Comparison of ENCODE assay signal across 8 cellular contexts in the genomic region with DNA sequence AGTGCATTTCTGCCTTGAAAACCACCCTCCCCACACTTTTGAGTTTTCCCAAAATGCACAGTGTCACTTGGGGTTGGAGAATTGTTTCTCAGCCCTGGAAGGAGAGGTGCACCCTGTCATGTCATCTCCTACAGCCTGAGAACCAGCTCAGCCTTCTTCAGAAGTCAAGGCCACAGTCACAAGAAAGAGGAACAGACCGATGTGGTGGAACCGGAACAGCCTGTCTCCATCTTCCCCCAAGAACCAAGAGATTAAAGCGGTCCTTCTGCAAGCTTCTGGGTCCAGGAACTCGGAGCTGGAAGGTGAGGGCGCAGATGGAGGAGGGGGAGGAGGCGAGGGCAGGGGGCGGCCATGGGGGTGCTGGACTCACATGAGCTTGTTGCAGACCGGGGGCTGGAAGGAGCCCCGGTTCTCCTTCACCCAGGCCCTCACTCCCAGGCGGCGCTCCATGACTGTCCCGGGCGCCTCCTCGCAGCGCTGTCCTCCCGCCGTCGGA. TPM values are rescaled to one million over a fixed set of nuclear protein-coding genes. Genes with fewer than 3 reads are reported as not detected.
DNase-seq lines count a peak whose midpoint lies in the region; ATAC-seq, FAIRE-seq and TF ChIP-seq lines count a peak whose summit lies in the region.

No MANE protein-coding gene starts in this region.

- in situ Hi-C loops in GM12878 (cut with MboI) (no loop called here), HepG2 (cut with HindIII; ENCODE audit: extremely low pct_ligation_motif_present, low pct_unique_long_range_greater_than_20kb) (no loop called here)

- BruUV-seq in GM12878 (replicated peaks; lab: Mats Ljungman, UMichigan) = TSS peak; percentile 50
- TSS peak; percentile 68 for BruUV-seq in HepG2 (replicated peaks; lab: Mats Ljungman, UMichigan)

- CTCF ChIA-PET in GM12878 (lab: Yijun Ruan, JAX) = interaction anchor here (0.5 to 5.7 kb wide), 8 partner anchors 19 to 220 kb away, joined by 3 to 69 read pairs (median 4); no protein-coding TSS in a partner anchor
- CTCF ChIA-PET in HepG2 (lab: Yijun Ruan, JAX; ENCODE audit: low intra/inter-chr PET ratio, low total read pairs) = no interaction called here

- ATAC-seq in GM19328 (IDR thresholded peaks at IDR 0.05; ENCODE audit: unreplicated experiment) = peak; percentile 34
- ATAC-seq in HG03460 (IDR thresholded peaks at IDR 0.05; ENCODE audit: unreplicated experiment) = peak; percentile 33
- ATAC-seq in GM12878 = peak; percentile 41
- ATAC-seq in HepG2 = peak; percentile 76
- no peak for ATAC-seq in GM21367 (IDR thresholded peaks at IDR 0.05; ENCODE audit: unreplicated experiment)

- TF ChIP-seq RAD21 in GM12878 (IDR thresholded peaks at IDR 0.05; ENCODE audit: insufficient read depth, low read depth, low read length) = no peak
- no peak for TF ChIP-seq RAD21 in HepG2 (CRISPR knock-in tag; IDR thresholded peaks at IDR 0.05)

- H3K9me3 ChIP-seq in GM12878 (replicated peaks; ENCODE audit: control insufficient read depth, insufficient read depth, low read length) = no peaks in the 10 kb centered on the region
- H3K9me3 ChIP-seq in HepG2 (ENCODE audit: low read length) = no peaks in the 10 kb centered on the region
- H3K9me3 ChIP-seq in testis = no peaks in the 10 kb centered on the region
- no peaks in the 10 kb centered on the region for H3K9me3 ChIP-seq in WERI-Rb-1 (ENCODE audit: severe bottlenecking)

- H3K27ac ChIP-seq in GM12878 (ENCODE audit: control insufficient read depth, insufficient read depth) = peak overlapping the region; percentile 99
- peak overlapping the region; percentile 95 for H3K27ac ChIP-seq in HepG2 (ENCODE audit: extremely low read length, insufficient read depth, low read length)
- H3K27ac ChIP-seq in testis = peak overlapping the region; percentile 90 to 94
- no peak overlapping the region for H3K27ac ChIP-seq in WERI-Rb-1

- H3K36me3 ChIP-seq in GM12878 (ENCODE audit: control insufficient read depth in 2 of 2, insufficient read depth in 2 of 2, low read length in 1 of 2) = no peaks in the 10 kb centered on the region; a peak in 1 of 4 replicates
- peaks cover 3% of the 10 kb centered on the region in 2 experiments; a peak in 1 of 5 replicates for H3K36me3 ChIP-seq in HepG2 (replicated peaks in 1 of 2; ENCODE audit: control insufficient read depth in 1 of 2, insufficient read depth in 2 of 2, low read length in 2 of 2)
- H3K36me3 ChIP-seq in testis (ENCODE audit: low read depth, missing control alignments) = no peaks in the 10 kb centered on the region
- H3K36me3 ChIP-seq in WERI-Rb-1 = no peaks in the 10 kb centered on the region

- TF ChIP-seq EP300 in GM12878 (IDR thresholded peaks at IDR 0.05; ENCODE audit: borderline replicate concordance in 1 of 2, control insufficient read depth in 1 of 2, low read depth in 2 of 2, low read length in 2 of 2) = no peak
- no peak for TF ChIP-seq EP300 in HepG2 (IDR thresholded peaks at IDR 0.05; ENCODE audit: low read depth in 2 of 2, low read length in 2 of 2)
- no peak for TF ChIP-seq EP300 in HepG2 (CRISPR knock-in tag; IDR thresholded peaks at IDR 0.05; ENCODE audit: borderline replicate concordance)

- H3K4me2 ChIP-seq in GM12878 (ENCODE audit: control insufficient read depth, insufficient read depth) (peak overlapping the region; percentile 85), HepG2 (ENCODE audit: low read depth, low read length) (peak overlapping the region; percentile 97)

- POLR2A ChIA-PET in GM12878 (lab: Charles Lee) (interaction anchor here (0.8 to 1.7 kb wide), 7 partner anchors 13 to 215 kb away, joined by 3 to 13 read pairs (median 3); no protein-coding TSS in a partner anchor), HepG2 (lab: Yijun Ruan, JAX) (interaction anchor here (0.6 to 9.3 kb wide), 34 partner anchors 8 to 952 kb away, joined by 3 to 287 read pairs (median 4); partner anchors contain the start of genes KCNG3, PLEKHH2, THADA and ZFP36L2)

- RAD21 ChIA-PET in GM12878 (lab: Charles Lee; ENCODE audit: unreplicated experiment) = interaction anchor here (0.9 to 5.8 kb wide), 9 partner anchors 17 to 155 kb away, joined by 3 to 96 read pairs (median 4); no protein-coding TSS in a partner anchor

- peak overlapping the region; percentile 65 for H2AFZ ChIP-seq in GM12878 (ENCODE audit: control insufficient read depth, low read depth, low read length)
- H2AFZ ChIP-seq in HepG2 (ENCODE audit: low read length) = no peak overlapping the region

- no peak; a peak in 1 of 6 replicates for TF ChIP-seq CTCF in GM12878 (IDR thresholded peaks at IDR 0.05 in 2 of 3, conservative IDR thresholded peaks at IDR 0.05 in 1 of 3; ENCODE audit: control insufficient read depth in 2 of 3, extremely low read depth in 1 of 3, insufficient read depth in 1 of 3, low read depth in 3 of 3, low read length in 3 of 3)
- no peak for TF ChIP-seq CTCF in HepG2 (CRISPR knock-in tag; IDR thresholded peaks at IDR 0.05)
- no peak for TF ChIP-seq CTCF in testis (IDR thresholded peaks at IDR 0.05)
- TF ChIP-seq CTCF in WERI-Rb-1 (IDR thresholded peaks at IDR 0.05; ENCODE audit: low read depth, low read length) = no peak

- DNase-seq in GM12878 (ENCODE audit: low read depth, low spot score) (no peak), HepG2 (ENCODE audit: low spot score) (no peak), testis (peak; percentile 23), NCI-H526 (lab: John Stamatoyannopoulos, UW) (no peak), WERI-Rb-1 (no peak)

- TF ChIP-seq POLR2A in GM12878 (IDR thresholded peaks at IDR 0.05; ENCODE audit: low read depth, low read length) (peak; percentile 53; the same call in 1 of the 2 replicates), HepG2 (IDR thresholded peaks at IDR 0.05; ENCODE audit: insufficient read depth in 1 of 2, low read depth in 2 of 2, low read length in 2 of 2) (no peak), testis (IDR thresholded peaks at IDR 0.05) (no peak)

- under 1% methylated on average over 14 of the region's 18 CpGs for WGBS in GM12878 (ENCODE audit: insufficient coverage, insufficient replicate concordance, low lambda C conversion rate, missing lambda C conversion rate)
- 4% methylated on average over 6 of the region's 18 CpGs for WGBS in HepG2 (ENCODE audit: low lambda C conversion rate)
- WGBS in testis, 2 donors = 5 to 7% methylated on average over 7 to 18 of the region's 18 CpGs

- H3K4me3 ChIP-seq in GM12878 = peak overlapping the region; percentile 82
- peak overlapping the region; percentile 98 to 99 (median 99) for H3K4me3 ChIP-seq in HepG2 (replicated peaks in 1 of 3; ENCODE audit: insufficient read depth in 1 of 3, low read depth in 2 of 3, low read length in 3 of 3)
- H3K4me3 ChIP-seq in testis = peak overlapping the region; percentile 67 to 75
- H3K4me3 ChIP-seq in WERI-Rb-1 (ENCODE audit: low read depth, low read length) = no peak overlapping the region

- SMC1A ChIA-PET in GM12878 (lab: Charles Lee; ENCODE audit: uncharacterized antibody, unreplicated experiment) = interaction anchor here (1.3 to 5.8 kb wide), 3 partner anchors 18 to 70 kb away, joined by 7 to 60 read pairs (median 14); no protein-coding TSS in a partner anchor

- H3K4me1 ChIP-seq in GM12878 (ENCODE audit: control insufficient read depth, insufficient read depth, low read length) (peaks cover 29% of the 10 kb centered on the region), HepG2 (ENCODE audit: insufficient read depth, low read length) (peaks cover 79% of the 10 kb centered on the region), testis (peaks cover 7% of the 10 kb centered on the region)

- H3K9ac ChIP-seq in GM12878 (ENCODE audit: control insufficient read depth, insufficient read depth, low read length) (peak overlapping the region; percentile 95), HepG2 (ENCODE audit: insufficient read depth, low read depth, low read length) (peak overlapping the region; percentile 99)

- no peaks in the 10 kb centered on the region for H3K27me3 ChIP-seq in GM12878 (replicated peaks in 1 of 2; ENCODE audit: control insufficient read depth in 2 of 2, insufficient read depth in 2 of 2, low read length in 1 of 2)
- no peaks in the 10 kb centered on the region; a peak in 1 of 5 replicates for H3K27me3 ChIP-seq in HepG2 (ENCODE audit: control insufficient read depth in 1 of 2, insufficient read depth in 2 of 2, low read length in 2 of 2)
- H3K27me3 ChIP-seq in testis = no peaks in the 10 kb centered on the region
- H3K27me3 ChIP-seq in WERI-Rb-1 (ENCODE audit: insufficient read depth, low read depth, severe bottlenecking) = no peaks in the 10 kb centered on the region

- H3K79me2 ChIP-seq in GM12878 (ENCODE audit: control insufficient read depth, insufficient read depth, low read length) = peaks cover 44% of the 10 kb centered on the region
- peaks cover 50% of the 10 kb centered on the region for H3K79me2 ChIP-seq in HepG2 (ENCODE audit: insufficient read depth, low read length)

- intact Hi-C loops in GM12878 (cut with micrococcal nuclease; ENCODE audit: unreplicated experiment) (loop anchor here (2.0 to 10.0 kb wide), 4 partner anchors 37 to 427 kb away; partner anchors contain the start of genes COX7A2L and KCNG3), HepG2 (cut with micrococcal nuclease; ENCODE audit: unreplicated experiment) (no loop called here), testis (cut with DNase I; ENCODE audit: low total_unique reads) (no loop called here)

- FAIRE-seq in GM12878 (lab: Jason Lieb, UNC) (no peak), HepG2 (lab: Jason Lieb, UNC) (no peak)

- no peaks in the 10 kb centered on the region for H4K20me1 ChIP-seq in GM12878 (ENCODE audit: control insufficient read depth, insufficient read depth)
- no peaks in the 10 kb centered on the region for H4K20me1 ChIP-seq in HepG2 (ENCODE audit: insufficient read depth, low read length)

RNA-seq across cellular contexts. Expression of gene HAAO, which starts 0.2 kb away (rescaled TPM):
- total RNA-seq in GM12878 (2013; cell fraction: nucleolus; rRNA removed) = 37.5 and 48.1 TPM in 2 replicates
- total RNA-seq in GM12878 (2014; rRNA removed) (25.7 and 25.9 TPM in 2 replicates), GM12878 (2014; rRNA removed; fragmentation: Illumina TruSeq; extraction: Trizol) (21.5 and 21.6 TPM in 2 replicates), GM12878 (2021) (41.6 and 49.5 TPM in 2 replicates), HepG2 (2016; rRNA removed; fragmentation: Illumina TruSeq; extraction: Trizol) (34.1 and 42.7 TPM in 2 replicates), testis (1 to 10 TPM; 3.2 to 5.3 TPM)
- polyA plus RNA-seq in GM12878 (2011; ENCODE audit: low read depth) = 14.7 TPM
- polyA plus RNA-seq in GM12878 (2011; rRNA removed) (17.0 and 29.2 TPM in 2 replicates), GM12878 (2014; fragmentation: Illumina TruSeq; extraction: Trizol) (6.9 and 19.1 TPM in 2 replicates), GM12878 (2014; fragmentation: Nextera tagmentation; extraction: Ambion mirVana) (1 to 10 TPM; 4.3 to 6.9 TPM), GM12878 (2014; rRNA removed) (28.0 and 31.9 TPM in 2 replicates), GM12878 (2016; fragmentation: Nextera tagmentation; extraction: Ambion mirVana) (10 to 100 TPM; 54.7 to 58.7 TPM), HepG2 (2011; rRNA removed) (35.2 and 36.1 TPM in 2 replicates), testis (ENCODE audit: insufficient read depth, low read depth, low replicate concordance) (6.0 TPM)
- polyA plus RNA-seq in GM12878 (2011; cell fraction: cytosol; rRNA removed) = 39.3 and 56.1 TPM in 2 replicates
- 72.4 and 75.6 TPM in 2 replicates for polyA plus RNA-seq in GM12878 (2011; cell fraction: nucleus; rRNA removed)
- 23.2 and 34.1 TPM in 2 replicates for polyA plus RNA-seq in GM12878 (2012)
- 17.6 and 31.9 TPM in 2 replicates for polyA minus RNA-seq in GM12878 (2011; rRNA and poly(A)+ RNA removed)
- 10.0 and 11.2 TPM in 2 replicates for polyA minus RNA-seq in GM12878 (2011; cell fraction: cytosol; rRNA and poly(A)+ RNA removed)
- polyA minus RNA-seq in GM12878 (2011; cell fraction: nucleus; rRNA and poly(A)+ RNA removed) = 16.3 and 33.4 TPM in 2 replicates
- total RNA-seq in HepG2 (2016; cell fraction: cytosol; rRNA removed; fragmentation: Illumina TruSeq; extraction: Trizol; ENCODE audit: low read depth) = 15.3 and 15.6 TPM in 2 replicates
- total RNA-seq in HepG2 (2016; cell fraction: insoluble cytoplasmic fraction; rRNA removed; fragmentation: Illumina TruSeq; extraction: Trizol) = 29.0 and 39.0 TPM in 2 replicates
- 16.2 and 18.8 TPM in 2 replicates for total RNA-seq in HepG2 (2016; cell fraction: membrane; rRNA removed; fragmentation: Illumina TruSeq; extraction: Trizol)
- total RNA-seq in HepG2 (2016; cell fraction: nucleus; rRNA removed; fragmentation: Illumina TruSeq; extraction: Trizol) = 32.7 and 34.7 TPM in 2 replicates
- polyA plus RNA-seq in HepG2 (2011; cell fraction: cytosol; rRNA removed) = 21.6 and 34.6 TPM in 2 replicates
- polyA plus RNA-seq in HepG2 (2011; cell fraction: nucleus; rRNA removed) = 105 and 120 TPM in 2 replicates
- 24.0 and 29.7 TPM in 2 replicates for polyA plus RNA-seq in HepG2 (2012)
- 20.5 and 22.5 TPM in 2 replicates for polyA plus RNA-seq in HepG2 (2016; cell fraction: cytosol; fragmentation: Illumina TruSeq; extraction: Trizol; ENCODE audit: low read depth)
- polyA plus RNA-seq in HepG2 (2016; cell fraction: insoluble cytoplasmic fraction; fragmentation: Illumina TruSeq; extraction: Trizol; ENCODE audit: low read depth) = 34.1 and 36.9 TPM in 2 replicates
- polyA plus RNA-seq in HepG2 (2016; cell fraction: membrane; fragmentation: Illumina TruSeq; extraction: Trizol; ENCODE audit: low read depth) = 23.2 and 26.6 TPM in 2 replicates
- polyA plus RNA-seq in HepG2 (2016; cell fraction: nucleus; fragmentation: Illumina TruSeq; extraction: Trizol; ENCODE audit: insufficient read depth, low read depth) = 70.0 and 73.3 TPM in 2 replicates
- 0.28 and 57.0 TPM in 2 replicates for polyA minus RNA-seq in HepG2 (2011; rRNA and poly(A)+ RNA removed; ENCODE audit: low replicate concordance)
- polyA minus RNA-seq in HepG2 (2011; cell fraction: cytosol; rRNA and poly(A)+ RNA removed) = 15.6 and 18.8 TPM in 2 replicates
- polyA minus RNA-seq in HepG2 (2011; cell fraction: nucleus; rRNA and poly(A)+ RNA removed) = 34.4 and 36.6 TPM in 2 replicates

RNA-seq across cellular contexts. Expression of gene OXER1, which starts 28.2 kb away (rescaled TPM):
- total RNA-seq in GM12878 (2013; cell fraction: nucleolus; rRNA removed) = 4.2 and 6.5 TPM in 2 replicates
- total RNA-seq in GM12878 (2014; rRNA removed) (2.5 and 2.9 TPM in 2 replicates), GM12878 (2014; rRNA removed; fragmentation: Illumina TruSeq; extraction: Trizol) (1.6 and 2.0 TPM in 2 replicates), GM12878 (2021) (6.6 and 7.6 TPM in 2 replicates), HepG2 (2016; rRNA removed; fragmentation: Illumina TruSeq; extraction: Trizol) (6.5 and 8.0 TPM in 2 replicates), testis (1 to 10 TPM; 1.3 to 2.0 TPM)
- polyA plus RNA-seq in GM12878 (2011; ENCODE audit: low read depth) = 3.2 TPM
- polyA plus RNA-seq in GM12878 (2011; rRNA removed) (1.4 and 3.8 TPM in 2 replicates), GM12878 (2014; fragmentation: Illumina TruSeq; extraction: Trizol) (0.51 and 2.0 TPM in 2 replicates), GM12878 (2014; fragmentation: Nextera tagmentation; extraction: Ambion mirVana) (under 1 TPM; 0.11 to 0.13 TPM), GM12878 (2014; rRNA removed) (6.1 and 6.6 TPM in 2 replicates), GM12878 (2016; fragmentation: Nextera tagmentation; extraction: Ambion mirVana) (1 to 10 TPM; 5.3 to 8.6 TPM), HepG2 (2011; rRNA removed) (9.0 and 11.3 TPM in 2 replicates), testis (ENCODE audit: insufficient read depth, low read depth, low replicate concordance) (1.3 TPM)
- polyA plus RNA-seq in GM12878 (2011; cell fraction: cytosol; rRNA removed) = 4.1 and 6.7 TPM in 2 replicates
- 22.8 and 24.8 TPM in 2 replicates for polyA plus RNA-seq in GM12878 (2011; cell fraction: nucleus; rRNA removed)
- 4.7 and 6.5 TPM in 2 replicates for polyA plus RNA-seq in GM12878 (2012)
- 3.1 and 6.3 TPM in 2 replicates for polyA minus RNA-seq in GM12878 (2011; rRNA and poly(A)+ RNA removed)
- 1.3 and 2.5 TPM in 2 replicates for polyA minus RNA-seq in GM12878 (2011; cell fraction: cytosol; rRNA and poly(A)+ RNA removed)
- 3.4 and 6.2 TPM in 2 replicates for polyA minus RNA-seq in GM12878 (2011; cell fraction: nucleus; rRNA and poly(A)+ RNA removed)
- total RNA-seq in HepG2 (2016; cell fraction: cytosol; rRNA removed; fragmentation: Illumina TruSeq; extraction: Trizol; ENCODE audit: low read depth) = 0.40 and 0.97 TPM in 2 replicates
- total RNA-seq in HepG2 (2016; cell fraction: insoluble cytoplasmic fraction; rRNA removed; fragmentation: Illumina TruSeq; extraction: Trizol) = 5.2 and 7.1 TPM in 2 replicates
- total RNA-seq in HepG2 (2016; cell fraction: membrane; rRNA removed; fragmentation: Illumina TruSeq; extraction: Trizol) = 2.6 TPM in 2 replicates
- total RNA-seq in HepG2 (2016; cell fraction: nucleus; rRNA removed; fragmentation: Illumina TruSeq; extraction: Trizol) = 6.6 and 6.8 TPM in 2 replicates
- 4.6 and 5.3 TPM in 2 replicates for polyA plus RNA-seq in HepG2 (2011; cell fraction: cytosol; rRNA removed)
- polyA plus RNA-seq in HepG2 (2011; cell fraction: nucleus; rRNA removed) = 50.2 and 58.5 TPM in 2 replicates
- polyA plus RNA-seq in HepG2 (2012) = 7.4 and 10.0 TPM in 2 replicates
- polyA plus RNA-seq in HepG2 (2016; cell fraction: cytosol; fragmentation: Illumina TruSeq; extraction: Trizol; ENCODE audit: low read depth) = 0.54 and 0.68 TPM in 2 replicates
- polyA plus RNA-seq in HepG2 (2016; cell fraction: insoluble cytoplasmic fraction; fragmentation: Illumina TruSeq; extraction: Trizol; ENCODE audit: low read depth) = 6.9 and 8.9 TPM in 2 replicates
- 1.8 and 2.0 TPM in 2 replicates for polyA plus RNA-seq in HepG2 (2016; cell fraction: membrane; fragmentation: Illumina TruSeq; extraction: Trizol; ENCODE audit: low read depth)
- 29.7 and 30.8 TPM in 2 replicates for polyA plus RNA-seq in HepG2 (2016; cell fraction: nucleus; fragmentation: Illumina TruSeq; extraction: Trizol; ENCODE audit: insufficient read depth, low read depth)
- polyA minus RNA-seq in HepG2 (2011; rRNA and poly(A)+ RNA removed; ENCODE audit: low replicate concordance) = 18.1 TPM in 1 of 2 replicates, not detected in the other
- 4.5 and 5.7 TPM in 2 replicates for polyA minus RNA-seq in HepG2 (2011; cell fraction: cytosol; rRNA and poly(A)+ RNA removed)
- polyA minus RNA-seq in HepG2 (2011; cell fraction: nucleus; rRNA and poly(A)+ RNA removed) = 7.3 and 8.8 TPM in 2 replicates
